ENCODE assay signal across 8 cellular contexts in the genomic region with DNA sequence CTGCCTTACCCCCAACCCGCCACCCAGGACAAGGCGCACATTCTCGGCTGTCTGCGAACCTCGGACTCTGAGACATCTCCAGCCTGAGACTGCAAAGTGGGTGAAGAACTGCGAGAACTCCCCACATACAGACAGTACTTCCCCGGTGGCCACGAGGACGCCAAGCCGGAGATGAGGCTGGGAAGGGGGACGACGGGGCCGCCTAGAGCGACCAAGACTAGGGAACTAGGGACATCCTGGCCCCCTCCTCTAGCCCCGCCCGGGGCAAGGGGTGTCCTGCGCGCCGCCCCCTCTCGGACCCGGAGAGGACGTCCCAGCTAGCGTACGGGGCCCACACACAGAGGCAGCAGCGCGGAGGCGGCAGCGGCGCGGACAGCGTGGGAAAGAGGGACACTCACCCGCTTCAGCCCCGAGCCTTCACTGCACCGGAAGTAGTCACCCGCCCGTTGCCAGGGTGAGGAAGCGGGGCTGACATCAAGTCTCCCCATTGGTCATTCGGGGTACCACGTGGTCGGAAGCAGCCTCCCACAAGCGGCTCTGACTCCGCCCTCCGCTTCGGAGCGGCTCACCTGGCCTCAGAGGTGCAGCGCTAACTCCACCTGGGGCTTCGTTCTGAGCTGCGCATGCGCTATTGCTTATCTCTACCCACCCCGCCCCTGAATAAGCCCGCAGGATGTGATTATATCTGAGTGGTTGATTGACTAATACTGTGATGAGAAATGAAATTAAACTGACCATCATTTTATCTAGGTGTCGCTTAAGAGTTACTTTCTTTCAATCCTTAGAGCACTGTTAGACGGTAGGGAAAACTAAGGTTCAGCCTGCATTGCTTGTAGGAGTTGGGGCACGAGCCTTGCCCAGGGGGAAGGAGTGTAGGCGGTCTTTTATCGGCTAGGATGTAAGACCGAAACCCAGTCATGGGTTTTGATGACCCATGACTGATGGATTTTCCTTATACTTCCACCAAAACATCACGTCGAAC. TPM values are rescaled to one million over a fixed set of nuclear protein-coding genes. Genes with fewer than 3 reads are reported as not detected.
DNase-seq lines count a peak whose midpoint lies in the region; ATAC-seq, FAIRE-seq and TF ChIP-seq lines count a peak whose summit lies in the region.

A gene with protein sequence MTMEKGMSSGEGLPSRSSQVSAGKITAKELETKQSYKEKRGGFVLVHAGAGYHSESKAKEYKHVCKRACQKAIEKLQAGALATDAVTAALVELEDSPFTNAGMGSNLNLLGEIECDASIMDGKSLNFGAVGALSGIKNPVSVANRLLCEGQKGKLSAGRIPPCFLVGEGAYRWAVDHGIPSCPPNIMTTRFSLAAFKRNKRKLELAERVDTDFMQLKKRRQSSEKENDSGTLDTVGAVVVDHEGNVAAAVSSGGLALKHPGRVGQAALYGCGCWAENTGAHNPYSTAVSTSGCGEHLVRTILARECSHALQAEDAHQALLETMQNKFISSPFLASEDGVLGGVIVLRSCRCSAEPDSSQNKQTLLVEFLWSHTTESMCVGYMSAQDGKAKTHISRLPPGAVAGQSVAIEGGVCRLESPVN (minus strand): TSS at position 437 of the 982 bp plus-strand sequence. CDS start 8,854 bp downstream, outside the sequence.

- no peaks in the 10 kb centered on the region for H3K4me1 ChIP-seq in BE2C

- peaks cover 20% of the 10 kb centered on the region for H3K4me1 Mint-ChIP-seq in activated CD4-positive, alpha-beta T cell treated with anti-CD3 and anti-CD28 coated beads, Interleukin-2, amount 10 ng/mL, durations not matched to agents 24 days and 14 days

- H3K9me3 ChIP-seq in BE2C: no peaks in the 10 kb centered on the region

- H3K27ac Mint-ChIP-seq in activated CD4-positive, alpha-beta T cell treated with anti-CD3 and anti-CD28 coated beads, Interleukin-2, amount 10 ng/mL, durations not matched to agents 24 days and 14 days: peak within 1 kb of the TSS; percentile 85

- intact Hi-C loops in activated CD4-positive, alpha-beta T cell treated with anti-CD3 and anti-CD28 coated beads, Interleukin-2, amount 10 ng/mL, durations not matched to agents 24 days and 14 days (cut with micrococcal nuclease): loop anchor here (1.0 to 10.0 kb wide), 4 partner anchors 147 to 1746 kb away; a partner anchor contains a TSS

- H3K27me3 ChIP-seq in BE2C: peaks cover 14% of the 10 kb centered on the region

- peaks cover 4% of the 10 kb centered on the region for H3K36me3 Mint-ChIP-seq in activated CD4-positive, alpha-beta T cell treated with anti-CD3 and anti-CD28 coated beads, Interleukin-2, amount 10 ng/mL, durations not matched to agents 24 days and 14 days (ENCODE audit: low read depth)

- ATAC-seq in HG03457 (IDR thresholded peaks at IDR 0.05; ENCODE audit: unreplicated experiment): peak; percentile 100

- H3K27me3 Mint-ChIP-seq in activated CD4-positive, alpha-beta T cell treated with anti-CD3 and anti-CD28 coated beads, Interleukin-2, amount 10 ng/mL, durations not matched to agents 24 days and 14 days: peaks cover 4% of the 10 kb centered on the region

- peak; percentile 96 for FAIRE-seq in GM19239 (lab: Jason Lieb, UNC)

- H3K9me3 Mint-ChIP-seq in activated CD4-positive, alpha-beta T cell treated with anti-CD3 and anti-CD28 coated beads, Interleukin-2, amount 10 ng/mL, durations not matched to agents 24 days and 14 days: no peaks in the 10 kb centered on the region

- peak within 1 kb of the TSS; percentile 97 for H3K4me3 ChIP-seq in BE2C (ENCODE audit: low read depth, low read length)

- DNase-seq in BE2C: peak; percentile 97
- DNase-seq in GM19239 (ENCODE audit: insufficient read length, low spot score): peak; percentile 92
- peak; percentile 88 for DNase-seq in NCI-H524 treated with DMSO at 0.1 percent for 48 hours (lab: John Stamatoyannopoulos, UW)
- DNase-seq in activated CD4-positive, alpha-beta T cell treated with anti-CD3 and anti-CD28 coated beads, Interleukin-2, amount 10 ng/mL, durations not matched to agents 24 days and 14 days: peak; percentile 98
- DNase-seq in cortex of kidney (lab: John Stamatoyannopoulos, UW): peak; percentile 42
- DNase-seq in left kidney (ENCODE audit: low read depth, low spot score): peak; percentile 99
- DNase-seq in stimulated activated CD4-positive, alpha-beta T cell treated with anti-CD3 and anti-CD28 coated beads, Interleukin-2, amount 100 ng/mL, for 24 hours: peak; percentile 95 to 96

- no peak for TF ChIP-seq CTCF in BE2C (IDR thresholded peaks at IDR 0.05; ENCODE audit: low read depth, low read length)

- H3K4me3 Mint-ChIP-seq in activated CD4-positive, alpha-beta T cell treated with anti-CD3 and anti-CD28 coated beads, Interleukin-2, amount 10 ng/mL, durations not matched to agents 24 days and 14 days: peak within 1 kb of the TSS; percentile 99

- H3K36me3 ChIP-seq in BE2C: no peaks in the 10 kb centered on the region

RNA-seq across cellular contexts. Expression of the gene that starts here (rescaled TPM):
- 4.3 TPM for polyA plus RNA-seq in BE2C (2012; ENCODE audit: insufficient read depth, insufficient read length, low read depth)
- 14.6 and 14.9 TPM in 2 replicates for total RNA-seq in activated CD4-positive, alpha-beta T cell treated with anti-CD3 and anti-CD28 coated beads, Interleukin-2, amount 10 ng/mL, durations not matched to agents 24 days and 14 days

Comparison
In these comparisons a context has a peak if more than half of its experiments do, and no peak if none do; other contexts are left out.
1. Peak in every context shown above with its lines: DNase-seq, ATAC-seq and H3K4me3 ChIP-seq.
2. DNase-seq: peak in every context shown above with its lines; median percentile 99 in left kidney; 98 in activated CD4-positive, alpha-beta T cell treated with anti-CD3 and anti-CD28 coated beads, Interleukin-2, amount 10 ng/mL, durations not matched to agents 24 days and 14 days; 97 in BE2C; 96 in stimulated activated CD4-positive, alpha-beta T cell treated with anti-CD3 and anti-CD28 coated beads, Interleukin-2, amount 100 ng/mL, for 24 hours; 92 in GM19239; 88 in NCI-H524 treated with DMSO at 0.1 percent for 48 hours; 42 in cortex of kidney.